1 cellular context compared by ENCODE assay signal in the genomic region with DNA sequence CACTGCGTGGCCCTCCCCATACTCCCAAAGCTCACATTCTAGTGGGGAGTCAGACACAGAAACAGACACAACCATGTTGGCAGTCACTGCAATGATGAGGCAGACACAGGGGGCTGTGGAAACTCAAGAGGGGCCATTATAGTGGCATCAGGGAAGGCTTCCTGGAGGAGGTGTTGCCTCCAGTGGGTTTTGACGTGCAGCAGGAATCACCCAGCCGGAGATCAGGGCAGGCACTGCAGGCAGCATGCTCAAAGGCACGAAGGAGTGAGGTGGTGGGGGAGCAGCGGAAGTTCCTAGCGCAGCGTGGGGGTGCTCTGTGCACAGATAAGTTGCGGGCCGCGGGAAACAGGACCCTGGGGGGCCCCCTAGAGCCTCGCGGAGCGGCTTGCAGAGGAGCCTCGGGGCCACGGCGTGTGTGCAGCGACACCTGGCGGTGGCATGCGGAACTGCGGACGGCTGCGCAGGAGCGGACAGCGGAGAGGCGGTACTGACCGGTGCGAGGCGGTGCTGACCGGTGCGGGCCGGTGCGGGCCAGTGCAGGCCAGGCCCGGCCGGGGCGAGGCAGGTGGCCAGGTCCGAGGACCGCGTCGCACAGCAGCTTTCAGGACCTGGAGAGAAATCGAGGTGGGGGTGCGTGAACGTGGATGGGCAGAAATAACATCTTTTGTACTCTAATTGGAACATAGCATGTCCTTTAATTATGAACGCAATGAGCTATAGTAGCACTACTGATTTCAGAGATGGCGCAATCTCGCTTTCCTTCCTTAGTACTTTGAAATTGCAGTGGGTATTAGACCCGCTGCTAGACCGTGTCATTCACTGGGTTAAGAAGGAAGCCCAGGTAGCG.
TF ChIP-seq lines count a peak whose summit lies in the region.

No MANE protein-coding gene starts in this region.

TF ChIP-seq in K562, 482 proteins besides CTCF, POLR2A, EP300 and RAD21 (continued from another document and continues in another):
- TF ChIP-seq JUN (IDR thresholded peaks at IDR 0.05; ENCODE audit: borderline replicate concordance, low read depth, low read length) = peak; percentile 75
- TF ChIP-seq JUN (CRISPR knock-in tag; IDR thresholded peaks at IDR 0.05; ENCODE audit: borderline replicate concordance) = no peak; the same call in 1 of the 2 replicates
- TF ChIP-seq, protein P1, sequence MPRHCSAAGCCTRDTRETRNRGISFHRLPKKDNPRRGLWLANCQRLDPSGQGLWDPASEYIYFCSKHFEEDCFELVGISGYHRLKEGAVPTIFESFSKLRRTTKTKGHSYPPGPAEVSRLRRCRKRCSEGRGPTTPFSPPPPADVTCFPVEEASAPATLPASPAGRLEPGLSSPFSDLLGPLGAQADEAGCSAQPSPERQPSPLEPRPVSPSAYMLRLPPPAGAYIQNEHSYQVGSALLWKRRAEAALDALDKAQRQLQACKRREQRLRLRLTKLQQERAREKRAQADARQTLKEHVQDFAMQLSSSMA (CRISPR knock-in tag; IDR thresholded peaks at IDR 0.05) = 0 out of 2 replicates have a peak, but pooled peaks have one; percentile 27
- TF ChIP-seq ATF1 (CRISPR knock-in tag; IDR thresholded peaks at IDR 0.05) = no peak; the same call in 1 of the 2 replicates
- peak; percentile 83 for TF ChIP-seq ATF1 (tag; IDR thresholded peaks at IDR 0.05)
- no peak; the same call in 1 of the 2 replicates for TF ChIP-seq MEF2D (tag; conservative IDR thresholded peaks at IDR 0.05; ENCODE audit: low read depth)
- peak; percentile 64 for TF ChIP-seq FOXM1 (IDR thresholded peaks at IDR 0.05; ENCODE audit: low read depth)
- TF ChIP-seq FOXM1 (CRISPR knock-in tag; IDR thresholded peaks at IDR 0.05; ENCODE audit: low read depth) = peak; percentile 97
- TF ChIP-seq, protein P2, sequence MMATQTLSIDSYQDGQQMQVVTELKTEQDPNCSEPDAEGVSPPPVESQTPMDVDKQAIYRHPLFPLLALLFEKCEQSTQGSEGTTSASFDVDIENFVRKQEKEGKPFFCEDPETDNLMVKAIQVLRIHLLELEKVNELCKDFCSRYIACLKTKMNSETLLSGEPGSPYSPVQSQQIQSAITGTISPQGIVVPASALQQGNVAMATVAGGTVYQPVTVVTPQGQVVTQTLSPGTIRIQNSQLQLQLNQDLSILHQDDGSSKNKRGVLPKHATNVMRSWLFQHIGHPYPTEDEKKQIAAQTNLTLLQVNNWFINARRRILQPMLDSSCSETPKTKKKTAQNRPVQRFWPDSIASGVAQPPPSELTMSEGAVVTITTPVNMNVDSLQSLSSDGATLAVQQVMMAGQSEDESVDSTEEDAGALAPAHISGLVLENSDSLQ (IDR thresholded peaks at IDR 0.05) = no peak; the same call in 1 of the 2 replicates
- no peak for TF ChIP-seq ZNF212 (CRISPR knock-in tag; IDR thresholded peaks at IDR 0.05)
- TF ChIP-seq, protein P3, sequence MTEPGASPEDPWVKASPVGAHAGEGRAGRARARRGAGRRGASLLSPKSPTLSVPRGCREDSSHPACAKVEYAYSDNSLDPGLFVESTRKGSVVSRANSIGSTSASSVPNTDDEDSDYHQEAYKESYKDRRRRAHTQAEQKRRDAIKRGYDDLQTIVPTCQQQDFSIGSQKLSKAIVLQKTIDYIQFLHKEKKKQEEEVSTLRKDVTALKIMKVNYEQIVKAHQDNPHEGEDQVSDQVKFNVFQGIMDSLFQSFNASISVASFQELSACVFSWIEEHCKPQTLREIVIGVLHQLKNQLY (CRISPR knock-in tag; conservative IDR thresholded peaks at IDR 0.05) = peak in 1 of 2 experiments; percentile 92; a peak in 2 of 4 replicates
- no peak for TF ChIP-seq TAF1 (IDR thresholded peaks at IDR 0.05; ENCODE audit: control insufficient read depth, extremely low read depth, insufficient read depth, low read length, severe bottlenecking)
- TF ChIP-seq, protein P4, sequence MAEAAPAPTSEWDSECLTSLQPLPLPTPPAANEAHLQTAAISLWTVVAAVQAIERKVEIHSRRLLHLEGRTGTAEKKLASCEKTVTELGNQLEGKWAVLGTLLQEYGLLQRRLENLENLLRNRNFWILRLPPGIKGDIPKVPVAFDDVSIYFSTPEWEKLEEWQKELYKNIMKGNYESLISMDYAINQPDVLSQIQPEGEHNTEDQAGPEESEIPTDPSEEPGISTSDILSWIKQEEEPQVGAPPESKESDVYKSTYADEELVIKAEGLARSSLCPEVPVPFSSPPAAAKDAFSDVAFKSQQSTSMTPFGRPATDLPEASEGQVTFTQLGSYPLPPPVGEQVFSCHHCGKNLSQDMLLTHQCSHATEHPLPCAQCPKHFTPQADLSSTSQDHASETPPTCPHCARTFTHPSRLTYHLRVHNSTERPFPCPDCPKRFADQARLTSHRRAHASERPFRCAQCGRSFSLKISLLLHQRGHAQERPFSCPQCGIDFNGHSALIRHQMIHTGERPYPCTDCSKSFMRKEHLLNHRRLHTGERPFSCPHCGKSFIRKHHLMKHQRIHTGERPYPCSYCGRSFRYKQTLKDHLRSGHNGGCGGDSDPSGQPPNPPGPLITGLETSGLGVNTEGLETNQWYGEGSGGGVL (CRISPR knock-in tag; IDR thresholded peaks at IDR 0.05) = 0 out of 2 replicates have a peak, but pooled peaks have one; percentile 13
- TF ChIP-seq PYGO2 (tag; IDR thresholded peaks at IDR 0.05) = peak; percentile 31; the same call in 1 of the 2 replicates
- no peak for TF ChIP-seq SAP30 (IDR thresholded peaks at IDR 0.05; ENCODE audit: borderline replicate concordance, insufficient read depth, low read depth, low read length, poor library complexity, severe bottlenecking)
- peak in 1 of 2 experiments; percentile 90; a peak in 2 of 4 replicates for TF ChIP-seq NONO (IDR thresholded peaks at IDR 0.05; ENCODE audit: low read depth in 2 of 2, low read length in 1 of 2)
- TF ChIP-seq XRCC5 (IDR thresholded peaks at IDR 0.05; ENCODE audit: low read depth, low read length) = peak; percentile 95
- TF ChIP-seq, protein P5, sequence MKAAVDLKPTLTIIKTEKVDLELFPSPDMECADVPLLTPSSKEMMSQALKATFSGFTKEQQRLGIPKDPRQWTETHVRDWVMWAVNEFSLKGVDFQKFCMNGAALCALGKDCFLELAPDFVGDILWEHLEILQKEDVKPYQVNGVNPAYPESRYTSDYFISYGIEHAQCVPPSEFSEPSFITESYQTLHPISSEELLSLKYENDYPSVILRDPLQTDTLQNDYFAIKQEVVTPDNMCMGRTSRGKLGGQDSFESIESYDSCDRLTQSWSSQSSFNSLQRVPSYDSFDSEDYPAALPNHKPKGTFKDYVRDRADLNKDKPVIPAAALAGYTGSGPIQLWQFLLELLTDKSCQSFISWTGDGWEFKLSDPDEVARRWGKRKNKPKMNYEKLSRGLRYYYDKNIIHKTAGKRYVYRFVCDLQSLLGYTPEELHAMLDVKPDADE (conservative IDR thresholded peaks at IDR 0.05; ENCODE audit: control insufficient read depth, low read depth, low read length) = no peak
- TF ChIP-seq TBL1XR1 (IDR thresholded peaks at IDR 0.05; ENCODE audit: low read length in 2 of 2) = peak in 1 of 2 experiments; percentile 42; a peak in 2 of 4 replicates
- peak; percentile 80 for TF ChIP-seq RBFOX2 (IDR thresholded peaks at IDR 0.05; ENCODE audit: low read depth, low read length)
- TF ChIP-seq, protein P6, sequence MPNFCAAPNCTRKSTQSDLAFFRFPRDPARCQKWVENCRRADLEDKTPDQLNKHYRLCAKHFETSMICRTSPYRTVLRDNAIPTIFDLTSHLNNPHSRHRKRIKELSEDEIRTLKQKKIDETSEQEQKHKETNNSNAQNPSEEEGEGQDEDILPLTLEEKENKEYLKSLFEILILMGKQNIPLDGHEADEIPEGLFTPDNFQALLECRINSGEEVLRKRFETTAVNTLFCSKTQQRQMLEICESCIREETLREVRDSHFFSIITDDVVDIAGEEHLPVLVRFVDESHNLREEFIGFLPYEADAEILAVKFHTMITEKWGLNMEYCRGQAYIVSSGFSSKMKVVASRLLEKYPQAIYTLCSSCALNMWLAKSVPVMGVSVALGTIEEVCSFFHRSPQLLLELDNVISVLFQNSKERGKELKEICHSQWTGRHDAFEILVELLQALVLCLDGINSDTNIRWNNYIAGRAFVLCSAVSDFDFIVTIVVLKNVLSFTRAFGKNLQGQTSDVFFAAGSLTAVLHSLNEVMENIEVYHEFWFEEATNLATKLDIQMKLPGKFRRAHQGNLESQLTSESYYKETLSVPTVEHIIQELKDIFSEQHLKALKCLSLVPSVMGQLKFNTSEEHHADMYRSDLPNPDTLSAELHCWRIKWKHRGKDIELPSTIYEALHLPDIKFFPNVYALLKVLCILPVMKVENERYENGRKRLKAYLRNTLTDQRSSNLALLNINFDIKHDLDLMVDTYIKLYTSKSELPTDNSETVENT (CRISPR knock-in tag; IDR thresholded peaks at IDR 0.05) = peak; percentile 77
- peak; percentile 48 for TF ChIP-seq NEUROD1 (IDR thresholded peaks at IDR 0.05; ENCODE audit: borderline replicate concordance, low read depth, low read length, partially characterized antibody)
- no peak for TF ChIP-seq ZFP30 (CRISPR knock-in tag; IDR thresholded peaks at IDR 0.05; ENCODE audit: borderline replicate concordance)
- TF ChIP-seq SMARCA4 (IDR thresholded peaks at IDR 0.05) = peak; percentile 81
- no peak for TF ChIP-seq SETDB1 (IDR thresholded peaks at IDR 0.05; ENCODE audit: low read length)
- TF ChIP-seq, protein P7, sequence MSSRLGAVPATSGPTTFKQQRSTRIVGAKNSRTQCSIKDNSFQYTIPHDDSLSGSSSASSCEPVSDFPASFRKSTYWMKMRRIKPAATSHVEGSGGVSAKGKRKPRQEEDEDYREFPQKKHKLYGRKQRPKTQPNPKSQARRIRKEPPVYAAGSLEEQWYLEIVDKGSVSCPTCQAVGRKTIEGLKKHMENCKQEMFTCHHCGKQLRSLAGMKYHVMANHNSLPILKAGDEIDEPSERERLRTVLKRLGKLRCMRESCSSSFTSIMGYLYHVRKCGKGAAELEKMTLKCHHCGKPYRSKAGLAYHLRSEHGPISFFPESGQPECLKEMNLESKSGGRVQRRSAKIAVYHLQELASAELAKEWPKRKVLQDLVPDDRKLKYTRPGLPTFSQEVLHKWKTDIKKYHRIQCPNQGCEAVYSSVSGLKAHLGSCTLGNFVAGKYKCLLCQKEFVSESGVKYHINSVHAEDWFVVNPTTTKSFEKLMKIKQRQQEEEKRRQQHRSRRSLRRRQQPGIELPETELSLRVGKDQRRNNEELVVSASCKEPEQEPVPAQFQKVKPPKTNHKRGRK (tag; IDR thresholded peaks at IDR 0.05) = no peak
- TF ChIP-seq ZNF316 (IDR thresholded peaks at IDR 0.05) = no peak
- TF ChIP-seq PTTG1 (tag; IDR thresholded peaks at IDR 0.05; ENCODE audit: low read depth) = no peak; the same call in 1 of the 2 replicates
- TF ChIP-seq ELF2 (CRISPR knock-in tag; IDR thresholded peaks at IDR 0.05) = no peak
- peak; percentile 100 for TF ChIP-seq KLF16 (IDR thresholded peaks at IDR 0.05)
- 0 out of 2 replicates have a peak, but pooled peaks have one; percentile 79 for TF ChIP-seq FOXK1 (CRISPR knock-in tag; IDR thresholded peaks at IDR 0.05; ENCODE audit: borderline replicate concordance)
- no peak for TF ChIP-seq TAF9B (IDR thresholded peaks at IDR 0.05; ENCODE audit: partially characterized antibody)
- no peak for TF ChIP-seq BMI1 (IDR thresholded peaks at IDR 0.05; ENCODE audit: low read length)
- TF ChIP-seq, protein P8, sequence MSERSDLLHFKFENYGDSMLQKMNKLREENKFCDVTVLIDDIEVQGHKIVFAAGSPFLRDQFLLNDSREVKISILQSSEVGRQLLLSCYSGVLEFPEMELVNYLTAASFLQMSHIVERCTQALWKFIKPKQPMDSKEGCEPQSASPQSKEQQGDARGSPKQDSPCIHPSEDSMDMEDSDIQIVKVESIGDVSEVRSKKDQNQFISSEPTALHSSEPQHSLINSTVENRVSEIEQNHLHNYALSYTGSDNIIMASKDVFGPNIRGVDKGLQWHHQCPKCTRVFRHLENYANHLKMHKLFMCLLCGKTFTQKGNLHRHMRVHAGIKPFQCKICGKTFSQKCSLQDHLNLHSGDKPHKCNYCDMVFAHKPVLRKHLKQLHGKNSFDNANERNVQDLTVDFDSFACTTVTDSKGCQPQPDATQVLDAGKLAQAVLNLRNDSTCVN (CRISPR knock-in tag; IDR thresholded peaks at IDR 0.05) = no peak
- TF ChIP-seq, protein P9, sequence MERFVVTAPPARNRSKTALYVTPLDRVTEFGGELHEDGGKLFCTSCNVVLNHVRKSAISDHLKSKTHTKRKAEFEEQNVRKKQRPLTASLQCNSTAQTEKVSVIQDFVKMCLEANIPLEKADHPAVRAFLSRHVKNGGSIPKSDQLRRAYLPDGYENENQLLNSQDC (CRISPR knock-in tag; IDR thresholded peaks at IDR 0.05) = 0 out of 2 replicates have a peak, but pooled peaks have one; percentile 2
- TF ChIP-seq LEF1 (IDR thresholded peaks at IDR 0.05) = peak; percentile 100
- no peak for TF ChIP-seq XRCC4 (IDR thresholded peaks at IDR 0.05; ENCODE audit: extremely low read depth, insufficient read depth, insufficient read length)
- TF ChIP-seq, protein P10, sequence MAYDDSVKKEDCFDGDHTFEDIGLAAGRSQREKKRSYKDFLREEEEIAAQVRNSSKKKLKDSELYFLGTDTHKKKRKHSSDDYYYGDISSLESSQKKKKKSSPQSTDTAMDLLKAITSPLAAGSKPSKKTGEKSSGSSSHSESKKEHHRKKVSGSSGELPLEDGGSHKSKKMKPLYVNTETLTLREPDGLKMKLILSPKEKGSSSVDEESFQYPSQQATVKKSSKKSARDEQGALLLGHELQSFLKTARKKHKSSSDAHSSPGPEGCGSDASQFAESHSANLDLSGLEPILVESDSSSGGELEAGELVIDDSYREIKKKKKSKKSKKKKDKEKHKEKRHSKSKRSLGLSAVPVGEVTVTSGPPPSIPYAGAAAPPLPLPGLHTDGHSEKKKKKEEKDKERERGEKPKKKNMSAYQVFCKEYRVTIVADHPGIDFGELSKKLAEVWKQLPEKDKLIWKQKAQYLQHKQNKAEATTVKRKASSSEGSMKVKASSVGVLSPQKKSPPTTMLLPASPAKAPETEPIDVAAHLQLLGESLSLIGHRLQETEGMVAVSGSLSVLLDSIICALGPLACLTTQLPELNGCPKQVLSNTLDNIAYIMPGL (CRISPR knock-in tag; IDR thresholded peaks at IDR 0.05) = peak; percentile 86; the same call in 1 of the 2 replicates
- no peak for TF ChIP-seq RBBP5 (IDR thresholded peaks at IDR 0.05; ENCODE audit: borderline replicate concordance, insufficient read depth, low read length, poor library complexity, severe bottlenecking)
- TF ChIP-seq ZNF785 (CRISPR knock-in tag; IDR thresholded peaks at IDR 0.05) = no peak
- TF ChIP-seq ZNF75A (CRISPR knock-in tag; IDR thresholded peaks at IDR 0.05) = no peak
- no peak for TF ChIP-seq MCM5 (IDR thresholded peaks at IDR 0.05; ENCODE audit: low read depth)
- no peak for TF ChIP-seq ZNF347 (CRISPR knock-in tag; IDR thresholded peaks at IDR 0.05; ENCODE audit: low read depth)
- no peak for TF ChIP-seq SIRT6 (IDR thresholded peaks at IDR 0.05; ENCODE audit: low read depth, low read length)
- TF ChIP-seq ZKSCAN1 (IDR thresholded peaks at IDR 0.05; ENCODE audit: low read depth, low read length) = no peak; the same call in 1 of the 2 replicates
- no peak for TF ChIP-seq PHB2 (IDR thresholded peaks at IDR 0.05; ENCODE audit: low read depth)
- no peak for TF ChIP-seq TCFL5 (CRISPR knock-in tag; conservative IDR thresholded peaks at IDR 0.05)
- peak; percentile 99 for TF ChIP-seq GATAD2A (IDR thresholded peaks at IDR 0.05)
- peak; percentile 89 for TF ChIP-seq NFIC (IDR thresholded peaks at IDR 0.05)
- 0 out of 2 replicates have a peak, but pooled peaks have one; percentile 36 for TF ChIP-seq ZNF41 (CRISPR knock-in tag; conservative IDR thresholded peaks at IDR 0.05)
- peak; percentile 100 for TF ChIP-seq ZFP36 (IDR thresholded peaks at IDR 0.05; ENCODE audit: low read depth, low read length, partially characterized antibody)
- peak; percentile 97 for TF ChIP-seq ETV5 (CRISPR knock-in tag; IDR thresholded peaks at IDR 0.05; ENCODE audit: low read depth)
- no peak for TF ChIP-seq PRMT5 (CRISPR knock-in tag; IDR thresholded peaks at IDR 0.05)
- peak; percentile 79 for TF ChIP-seq JUND (IDR thresholded peaks at IDR 0.05; ENCODE audit: borderline replicate concordance, low read depth, low read length)
- peak; percentile 61; the same call in 2 of the 3 replicates for TF ChIP-seq JUND (tag; IDR thresholded peaks at IDR 0.05; ENCODE audit: borderline replicate concordance, low read depth, low read length)
